ENCODE assay signal across 23 cellular contexts in genomic region chr2:219470429-219470828, GRCh38. TPM values are rescaled to one million over a fixed set of nuclear protein-coding genes. Genes with fewer than 3 reads are reported as not detected.
DNase-seq lines count a peak whose midpoint lies in the region; ATAC-seq and TF ChIP-seq lines count a peak whose summit lies in the region.
"Had no signal": no experiment of that assay in that cellular context is flagged by ENCODE, and none has a peak within 500 bp of the region (broad histone marks: within the 10 kb centered on the region; RNA-seq: fewer than 3 reads in every experiment).

No MANE protein-coding gene starts in this region.

- no peak for TF ChIP-seq CTCF in heart right ventricle (IDR thresholded peaks at IDR 0.05)

- peak; percentile 40 for ATAC-seq in Right ventricle myocardium inferior
- peak in 6 of 8 donors; percentile 6 to 54 (median 18) for ATAC-seq in heart right ventricle
- ATAC-seq in GM21576 (IDR thresholded peaks at IDR 0.05; ENCODE audit: unreplicated experiment), result no peak
- no peak for ATAC-seq in GM18520 (IDR thresholded peaks at IDR 0.05; ENCODE audit: unreplicated experiment)

- H3K9ac ChIP-seq in rectal smooth muscle tissue (ENCODE audit: low read length), result no peak overlapping the region

- peak overlapping the region in 7 of 10 donors; percentile 28 to 78 (median 55) for H3K27ac ChIP-seq in heart right ventricle
- peak overlapping the region; percentile 72 for H3K27ac ChIP-seq in rectal smooth muscle tissue (ENCODE audit: low read depth, low read length)
- H3K27ac ChIP-seq: HL-60, RWPE1 had no signal

- H3K4me3 ChIP-seq in heart right ventricle, result no peak overlapping the region
- no peak overlapping the region for H3K4me3 ChIP-seq in rectal smooth muscle tissue (ENCODE audit: low read length)

- no peaks in the 10 kb centered on the region for H3K9me3 ChIP-seq in heart right ventricle
- H3K9me3 ChIP-seq: BE2C had no signal

- H3K4me1 ChIP-seq in heart right ventricle (peaks cover 0 to 69% (median 26%) of the 10 kb centered on the region in 9 donors), rectal smooth muscle tissue (ENCODE audit: control insufficient read depth, insufficient read depth, low read length) (peaks cover 22% of the 10 kb centered on the region)

- peaks cover 0 to 42% (median 0%) of the 10 kb centered on the region in 9 donors for H3K36me3 ChIP-seq in heart right ventricle
- peaks cover 4% of the 10 kb centered on the region for H3K36me3 ChIP-seq in rectal smooth muscle tissue (ENCODE audit: control insufficient read depth, insufficient read depth, low read length)

- intact Hi-C loops in Right ventricle myocardium inferior (cut with DNase I), result loop anchor here (10.0 kb wide), 1 partner anchor 164 kb away; no protein-coding TSS in a partner anchor
- intact Hi-C loops in cardiac septum (cut with DNase I), result no loop called here
- intact Hi-C loops in heart right ventricle (cut with DNase I), result no loop called here

- 29 to 44% methylated on average over 4 of the region's 4 CpGs for WGBS in heart right ventricle, 2 donors

- DNase-seq in Right ventricle myocardium inferior (ENCODE audit: missing footprints) (no peak), cardiac septum (ENCODE audit: low spot score) (no peak), heart right ventricle (no peak), T-helper 2 cell (no peak)
- DNase-seq: BE2C; CD4-positive, CD25-positive, alpha-beta regulatory T cell; COR-L47; DMS 273 treated with DMSO at 0.1 percent for 48 hours; DND-41; Karpas-422; NCI-H1417 treated with DMSO at 0.1 percent for 48 hours; NCI-H187 treated with DMSO at 0.1 percent for 48 hours; NCI-H2227 treated with DMSO at 0.1 percent for 48 hours; NCI-H524; NCI-H82 had no signal

- H3K27me3 ChIP-seq in heart right ventricle (no peaks in the 10 kb centered on the region), rectal smooth muscle tissue (ENCODE audit: control insufficient read depth, insufficient read depth, low read length) (no peaks in the 10 kb centered on the region)
- H3K27me3 ChIP-seq: BE2C had no signal

RNA-seq across cellular contexts. Expression of gene GMPPA, which starts 28.3 kb away (rescaled TPM):
- 22.9 TPM for total RNA-seq in Right ventricle myocardium inferior
- 22.6 TPM for total RNA-seq in cardiac septum
- total RNA-seq in heart right ventricle, result 10 to 100 TPM; 15.8 to 29.4 (median 21.0) TPM
- 10 to 100 TPM; 28.2 to 48.6 TPM for polyA plus RNA-seq in heart right ventricle

RNA-seq across cellular contexts. Expression of gene SPEG, which starts 35.8 kb away (rescaled TPM):
- total RNA-seq in Right ventricle myocardium inferior (119 TPM), cardiac septum (199 TPM), heart right ventricle (100 to 1,000 TPM in 9 of 10 donors, 10 to 100 TPM in 1; 97.2 to 151 (median 120) TPM)
- 100 to 1,000 TPM in 1 of 2 donors, 10 to 100 TPM in 1; 62.9 to 130 TPM for polyA plus RNA-seq in heart right ventricle

RNA-seq across cellular contexts. Expression of gene ASIC4, which starts 43.9 kb away (rescaled TPM):
- total RNA-seq in Right ventricle myocardium inferior (not detected), cardiac septum (0.32 TPM), heart right ventricle (under 1 TPM in 5 of 10 donors, not detected in 5; 0.15 to 0.43 (median 0.20) TPM)
- not detected for polyA plus RNA-seq in heart right ventricle
- total RNA-seq: G401, HT1080, MCF 10A had no signal
- polyA plus RNA-seq: CD4-positive, CD25-positive, alpha-beta regulatory T cell had no signal

RNA-seq across cellular contexts. Expression of gene DES, which starts 52.3 kb away (rescaled TPM):
- 13,356 TPM for total RNA-seq in Right ventricle myocardium inferior
- total RNA-seq in cardiac septum, result 21,230 TPM
- total RNA-seq in heart right ventricle, result over 10,000 TPM; 12,560 to 18,019 (median 15,816) TPM
- polyA plus RNA-seq in heart right ventricle, result over 10,000 TPM; 13,697 to 18,010 TPM
- total RNA-seq: CD4-positive, CD25-positive, alpha-beta regulatory T cell; G401; HT1080; MCF 10A had no signal
- polyA plus RNA-seq: CD4-positive, CD25-positive, alpha-beta regulatory T cell had no signal

Comparison
In these comparisons a context has a peak if more than half of its experiments do, and no peak if none do; other contexts are left out.
1. ATAC-seq: peak in Right ventricle myocardium inferior (single experiment) and heart right ventricle (6 of 8); none in GM21576 (single experiment) and GM18520 (single experiment).